Comparison of ENCODE assay signal across 8 cellular contexts in genomic region chr6:12012566-12013367, GRCh38. TPM values are rescaled to one million over a fixed set of nuclear protein-coding genes. Genes with fewer than 3 reads are reported as not detected.
DNase-seq lines count a peak whose midpoint lies in the region; ATAC-seq and TF ChIP-seq lines count a peak whose summit lies in the region.

No MANE protein-coding gene starts in this region.

- TF ChIP-seq CTCF in Peyer's patch (IDR thresholded peaks at IDR 0.05) (no peak), nephron progenitor cell (IDR thresholded peaks at IDR 0.05) (no peak)

- peaks cover 24% of the 10 kb centered on the region for H3K4me1 ChIP-seq in HUES64 (ENCODE audit: insufficient read depth, low read length)
- H3K4me1 ChIP-seq in Peyer's patch, result peaks cover 0 to 19% (median 2%) of the 10 kb centered on the region in 4 donors

- H3K27ac Mint-ChIP-seq in nephron progenitor cell, result peak overlapping the region; percentile 99
- H3K27ac Mint-ChIP-seq in stimulated activated naive CD8-positive, alpha-beta T cell treated with anti-CD3 and anti-CD28 coated beads, Interleukin-15, amount 100 ng/mL, for 72 hours, result peak overlapping the region; percentile 99

- H3K4me3 ChIP-seq in HUES64 (ENCODE audit: low read length) (peak overlapping the region; percentile 63), Peyer's patch (peak overlapping the region; percentile 75 to 90 (median 84))

- no peaks in the 10 kb centered on the region for H3K27me3 Mint-ChIP-seq in nephron progenitor cell (ENCODE audit: low read depth, poor library complexity)
- H3K27me3 Mint-ChIP-seq in stimulated activated naive CD8-positive, alpha-beta T cell treated with anti-CD3 and anti-CD28 coated beads, Interleukin-15, amount 100 ng/mL, for 72 hours, result no peaks in the 10 kb centered on the region

- H3K27ac ChIP-seq in HUES64 (ENCODE audit: low read depth, low read length) (peak overlapping the region; percentile 91), Peyer's patch (peak overlapping the region; percentile 87 to 99 (median 96))

- DNase-seq in DMS153 treated with DMSO at 0.1 percent for 48 hours (lab: John Stamatoyannopoulos, UW; ENCODE audit: unreplicated experiment), result peak; percentile 7
- DNase-seq in Peyer's patch, result peak; percentile 64 to 80 (median 73)
- peak; percentile 34 for DNase-seq in activated gamma-delta T cell (lab: John Stamatoyannopoulos, UW)
- peak; percentile 71 for DNase-seq in fibroblast of the conjunctiva (ENCODE audit: low read depth)
- DNase-seq in nephron progenitor cell, result peak; percentile 75
- DNase-seq in stimulated activated naive CD8-positive, alpha-beta T cell treated with anti-CD3 and anti-CD28 coated beads, Interleukin-15, amount 100 ng/mL, for 72 hours, result peak; percentile 60 to 78

- peak overlapping the region; percentile 63 for H3K9ac ChIP-seq in HUES64 (ENCODE audit: low read depth, low read length)

- peaks cover 13% of the 10 kb centered on the region for H3K9me3 Mint-ChIP-seq in nephron progenitor cell
- peaks cover 0 to 9% of the 10 kb centered on the region in 2 donors for H3K9me3 Mint-ChIP-seq in stimulated activated naive CD8-positive, alpha-beta T cell treated with anti-CD3 and anti-CD28 coated beads, Interleukin-15, amount 100 ng/mL, for 72 hours

- TF ChIP-seq POLR2A in Peyer's patch (IDR thresholded peaks at IDR 0.05), result peak; percentile 10 to 41

- peak overlapping the region; percentile 97 for H3K4me3 Mint-ChIP-seq in nephron progenitor cell
- H3K4me3 Mint-ChIP-seq in stimulated activated naive CD8-positive, alpha-beta T cell treated with anti-CD3 and anti-CD28 coated beads, Interleukin-15, amount 100 ng/mL, for 72 hours, result peak overlapping the region; percentile 98 to 100

- peaks cover 35% of the 10 kb centered on the region for H3K36me3 Mint-ChIP-seq in nephron progenitor cell (ENCODE audit: low read depth)

- WGBS in HUES64, result under 1% methylated on average over 45 of the region's 62 CpGs

- H3K4me1 Mint-ChIP-seq in nephron progenitor cell, result peaks cover 67% of the 10 kb centered on the region
- peaks cover 58% of the 10 kb centered on the region for H3K4me1 Mint-ChIP-seq in stimulated activated naive CD8-positive, alpha-beta T cell treated with anti-CD3 and anti-CD28 coated beads, Interleukin-15, amount 100 ng/mL, for 72 hours

- peaks cover 8% of the 10 kb centered on the region; the same call in 1 of the 2 replicates for H3K9me3 ChIP-seq in HUES64 (ENCODE audit: insufficient read depth, low read depth, low read length)
- no peaks in the 10 kb centered on the region for H3K9me3 ChIP-seq in Peyer's patch

- ATAC-seq in stimulated activated naive CD8-positive, alpha-beta T cell treated with anti-CD3 and anti-CD28 coated beads, Interleukin-15, amount 100 ng/mL, for 72 hours, result peak; percentile 21
- ATAC-seq in HG03280 (IDR thresholded peaks at IDR 0.05; ENCODE audit: unreplicated experiment), result no peak

- no peaks in the 10 kb centered on the region for H3K27me3 ChIP-seq in HUES64 (ENCODE audit: insufficient read depth, low read length)
- no peaks in the 10 kb centered on the region for H3K27me3 ChIP-seq in Peyer's patch

- H3K36me3 ChIP-seq in HUES64 (ENCODE audit: insufficient read depth, low read length) (peaks cover 31% of the 10 kb centered on the region), Peyer's patch (peaks cover 0 to 17% (median 0%) of the 10 kb centered on the region in 3 donors)

RNA-seq across cellular contexts. Expression of gene HIVEP1, which starts 0.7 kb away (rescaled TPM):
- polyA plus RNA-seq in HUES64 (2013, experiment 1 of 2), result 8.9 TPM
- polyA plus RNA-seq in HUES64 (2013, experiment 2 of 2), result 11.3 TPM
- total RNA-seq in Peyer's patch, result 10 to 100 TPM; 26.8 to 69.3 (median 38.8) TPM

Comparison
In these comparisons a context has a peak if more than half of its experiments do, and no peak if none do; other contexts are left out.
1. DNase-seq: peak in every context shown above with its lines; median percentile 75 in nephron progenitor cell; 73 in Peyer's patch; 71 in fibroblast of the conjunctiva; 69 in stimulated activated naive CD8-positive, alpha-beta T cell treated with anti-CD3 and anti-CD28 coated beads, Interleukin-15, amount 100 ng/mL, for 72 hours; 34 in activated gamma-delta T cell; 7 in DMS153 treated with DMSO at 0.1 percent for 48 hours.